In the genomic region with DNA sequence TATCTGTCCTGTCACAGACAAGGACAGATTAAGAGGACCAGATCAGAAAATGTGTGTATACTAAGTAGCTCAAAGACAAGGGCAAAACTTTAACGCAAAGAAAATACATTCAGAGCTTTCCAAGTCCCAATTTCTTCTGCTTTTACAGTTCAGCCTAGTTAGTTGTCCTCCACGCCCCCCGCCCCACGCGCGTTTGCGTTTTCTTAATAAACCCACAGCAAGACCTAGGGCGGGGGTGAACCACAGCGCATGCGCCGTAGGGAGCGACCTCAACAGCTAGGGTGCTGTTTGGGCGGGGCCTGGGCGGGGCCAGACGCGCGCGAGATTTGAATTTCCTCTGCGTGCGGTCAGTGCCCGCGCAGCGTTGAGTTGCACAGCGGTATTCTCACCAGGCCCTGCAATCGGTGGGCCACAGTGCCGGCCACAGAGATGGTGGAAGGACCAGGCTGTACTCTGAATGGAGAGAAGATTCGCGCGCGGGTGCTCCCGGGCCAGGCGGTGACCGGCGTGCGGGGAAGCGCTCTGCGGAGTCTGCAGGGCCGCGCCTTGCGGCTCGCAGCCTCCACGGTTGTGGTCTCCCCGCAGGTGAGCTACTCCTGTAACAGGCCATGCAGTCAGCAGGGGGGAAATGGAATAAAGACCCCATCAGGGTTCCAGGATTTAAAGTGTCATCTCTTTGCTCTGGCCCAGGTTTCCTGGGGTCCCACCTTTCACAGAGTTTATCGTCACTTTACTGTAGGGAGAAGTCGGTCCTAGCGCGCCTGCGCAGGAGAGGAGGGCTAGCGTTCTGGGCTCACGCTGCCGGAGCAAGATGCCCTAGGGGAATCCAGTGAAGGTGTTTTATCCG, we compare ENCODE assay signal across 8 cellular contexts. TPM values are rescaled to one million over a fixed set of nuclear protein-coding genes. Genes with fewer than 3 reads are reported as not detected.
DNase-seq lines count a peak whose midpoint lies in the region; ATAC-seq and TF ChIP-seq lines count a peak whose summit lies in the region.

A gene with protein sequence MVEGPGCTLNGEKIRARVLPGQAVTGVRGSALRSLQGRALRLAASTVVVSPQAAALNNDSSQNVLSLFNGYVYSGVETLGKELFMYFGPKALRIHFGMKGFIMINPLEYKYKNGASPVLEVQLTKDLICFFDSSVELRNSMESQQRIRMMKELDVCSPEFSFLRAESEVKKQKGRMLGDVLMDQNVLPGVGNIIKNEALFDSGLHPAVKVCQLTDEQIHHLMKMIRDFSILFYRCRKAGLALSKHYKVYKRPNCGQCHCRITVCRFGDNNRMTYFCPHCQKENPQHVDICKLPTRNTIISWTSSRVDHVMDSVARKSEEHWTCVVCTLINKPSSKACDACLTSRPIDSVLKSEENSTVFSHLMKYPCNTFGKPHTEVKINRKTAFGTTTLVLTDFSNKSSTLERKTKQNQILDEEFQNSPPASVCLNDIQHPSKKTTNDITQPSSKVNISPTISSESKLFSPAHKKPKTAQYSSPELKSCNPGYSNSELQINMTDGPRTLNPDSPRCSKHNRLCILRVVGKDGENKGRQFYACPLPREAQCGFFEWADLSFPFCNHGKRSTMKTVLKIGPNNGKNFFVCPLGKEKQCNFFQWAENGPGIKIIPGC (plus strand): TSS at position 350 of the 847 bp plus-strand sequence. CDS start 80 bp downstream, at position 430.

- peak within 1 kb of the TSS; percentile 96 for H3K4me3 Mint-ChIP-seq in activated naive CD8-positive, alpha-beta T cell treated with anti-CD3 and anti-CD28 coated beads, Interleukin-2, amount 10 ng/mL, durations not matched to agents 7 days and 5 days

- H3K36me3 Mint-ChIP-seq in activated naive CD8-positive, alpha-beta T cell treated with anti-CD3 and anti-CD28 coated beads, Interleukin-2, amount 10 ng/mL, durations not matched to agents 7 days and 5 days = peaks cover 28% of the 10 kb centered on the region

- peak within 1 kb of the TSS; percentile 97 for H3K9ac ChIP-seq in SU-DHL-6 (ENCODE audit: low read length)

- H3K27me3 ChIP-seq in SU-DHL-6 (ENCODE audit: low read length) = no peaks in the 10 kb centered on the region
- no peaks in the 10 kb centered on the region for H3K27me3 ChIP-seq in heart right ventricle

- H3K4me1 Mint-ChIP-seq in activated naive CD8-positive, alpha-beta T cell treated with anti-CD3 and anti-CD28 coated beads, Interleukin-2, amount 10 ng/mL, durations not matched to agents 7 days and 5 days = peaks cover 35% of the 10 kb centered on the region

- H3K9me3 ChIP-seq in SU-DHL-6 (ENCODE audit: insufficient read depth, low read length) (no peaks in the 10 kb centered on the region), heart right ventricle (no peaks in the 10 kb centered on the region)

- H3K27ac Mint-ChIP-seq in activated naive CD8-positive, alpha-beta T cell treated with anti-CD3 and anti-CD28 coated beads, Interleukin-2, amount 10 ng/mL, durations not matched to agents 7 days and 5 days = peak within 1 kb of the TSS; percentile 99

- H3K27me3 Mint-ChIP-seq in activated naive CD8-positive, alpha-beta T cell treated with anti-CD3 and anti-CD28 coated beads, Interleukin-2, amount 10 ng/mL, durations not matched to agents 7 days and 5 days = no peaks in the 10 kb centered on the region

- H3K36me3 ChIP-seq in SU-DHL-6 (ENCODE audit: low read length) = peaks cover 30% of the 10 kb centered on the region
- no peaks in the 10 kb centered on the region for H3K36me3 ChIP-seq in heart right ventricle

- intact Hi-C loops in heart right ventricle (cut with DNase I) (loop anchor here in 1 of 10 donors (5.0 to 10.0 kb wide), 2 partner anchors 133 to 1115 kb away; partner anchors contain the start of genes AGA and SPATA4), posterior vena cava (cut with DNase I) (no loop called here)

- peaks cover 50% of the 10 kb centered on the region for H3K79me2 ChIP-seq in SU-DHL-6 (ENCODE audit: insufficient read depth, low read length)

- peaks cover 23% of the 10 kb centered on the region; the same call in 1 of the 2 replicates for H4K20me1 ChIP-seq in SU-DHL-6 (ENCODE audit: low read depth, low read length)

- WGBS in heart right ventricle, 2 donors = 0% methylated on average over 52 of the region's 52 CpGs

- H3K4me3 ChIP-seq in GM12865 (ENCODE audit: low read depth, low read length) (peak within 1 kb of the TSS; percentile 67), SU-DHL-6 (ENCODE audit: insufficient read depth, low read length, poor library complexity, severe bottlenecking) (peak within 1 kb of the TSS; percentile 95), heart right ventricle (peak within 1 kb of the TSS in 9 of 10 donors; percentile 45 to 79 (median 63))

- H3K27ac ChIP-seq in SU-DHL-6 (ENCODE audit: low read depth, low read length) = peak within 1 kb of the TSS; percentile 98
- H3K27ac ChIP-seq in heart right ventricle = peak within 1 kb of the TSS in 1 of 10 donors; percentile 64

- no peak for TF ChIP-seq CTCF in GM12865 (IDR thresholded peaks at IDR 0.05; ENCODE audit: insufficient read depth, low read depth, low read length, missing control alignments)
- TF ChIP-seq CTCF in SU-DHL-6 (IDR thresholded peaks at IDR 0.05; ENCODE audit: insufficient read depth, low read length, poor library complexity, severe bottlenecking) = no peak
- no peak for TF ChIP-seq CTCF in heart right ventricle (IDR thresholded peaks at IDR 0.05)

- peak within 1 kb of the TSS; percentile 73 for H2AFZ ChIP-seq in SU-DHL-6 (ENCODE audit: low read depth, low read length, severe bottlenecking)

- no peaks in the 10 kb centered on the region for H3K9me2 ChIP-seq in SU-DHL-6 (replicated peaks; ENCODE audit: insufficient read depth, low read length)

- DNase-seq in GM12865 (ENCODE audit: low read depth) (peak; percentile 95), NCI-H1105 treated with DMSO at 0.1 percent for 48 hours (lab: John Stamatoyannopoulos, UW) (peak; percentile 61), heart right ventricle (peak; percentile 91 to 94), posterior vena cava (ENCODE audit: low spot score) (peak; percentile 97), ureter (ENCODE audit: low spot score) (peak; percentile 85)
- DNase-seq in activated naive CD8-positive, alpha-beta T cell treated with anti-CD3 and anti-CD28 coated beads, Interleukin-2, amount 10 ng/mL, durations not matched to agents 7 days and 5 days = peak; percentile 93

- peaks cover 0 to 33% (median 9%) of the 10 kb centered on the region in 9 donors for H3K4me1 ChIP-seq in heart right ventricle

- peaks cover 1% of the 10 kb centered on the region for H3K9me3 Mint-ChIP-seq in activated naive CD8-positive, alpha-beta T cell treated with anti-CD3 and anti-CD28 coated beads, Interleukin-2, amount 10 ng/mL, durations not matched to agents 7 days and 5 days

- POLR2A ChIA-PET in activated naive CD8-positive, alpha-beta T cell treated with anti-CD3 and anti-CD28 coated beads, Interleukin-2, amount 10 ng/mL, durations not matched to agents 7 days and 5 days (lab: Charles Lee) = interaction anchor here (0.7 to 5.4 kb wide), 7 partner anchors 11 to 132 kb away, joined by 3 to 53 read pairs (median 5); partner anchors contain the start of gene AGA

- ATAC-seq in HG02678 (IDR thresholded peaks at IDR 0.05; ENCODE audit: unreplicated experiment) = peak; percentile 86
- peak; percentile 89 for ATAC-seq in activated naive CD8-positive, alpha-beta T cell treated with anti-CD3 and anti-CD28 coated beads, Interleukin-2, amount 10 ng/mL, durations not matched to agents 7 days and 5 days (ENCODE audit: low read depth)
- peak; percentile 97 to 99 (median 98) for ATAC-seq in heart right ventricle

- peaks cover 16% of the 10 kb centered on the region for H3F3A ChIP-seq in SU-DHL-6 (ENCODE audit: insufficient read depth)

- peak within 1 kb of the TSS; percentile 99 for H3K4me2 ChIP-seq in SU-DHL-6 (ENCODE audit: low read depth, low read length, poor library complexity, severe bottlenecking)

RNA-seq across cellular contexts. Expression of the gene that starts here (rescaled TPM):
- total RNA-seq in activated naive CD8-positive, alpha-beta T cell treated with anti-CD3 and anti-CD28 coated beads, Interleukin-2, amount 10 ng/mL, durations not matched to agents 7 days and 5 days = 10 to 100 TPM; 23.2 to 24.0 TPM
- total RNA-seq in heart right ventricle = under 1 TPM in 6 of 10 donors, not detected in 4; 0.11 to 0.88 (median 0.38) TPM
- polyA plus RNA-seq in heart right ventricle = under 1 TPM in 1 of 2 donors, not detected in 1; 0.03 TPM
- total RNA-seq in posterior vena cava = under 1 TPM; 0.24 to 0.46 TPM
- total RNA-seq in ureter = not detected

Comparison
In these comparisons a context has a peak if more than half of its experiments do, and no peak if none do; other contexts are left out.
1. RNA of the gene that starts here (total RNA-seq): 23.2 to 24.0 TPM in activated naive CD8-positive, alpha-beta T cell treated with anti-CD3 and anti-CD28 coated beads, Interleukin-2, amount 10 ng/mL, durations not matched to agents 7 days and 5 days; 0.24 to 0.46 TPM in posterior vena cava, 0.11 to 0.88 TPM in heart right ventricle and not detected in ureter (single experiment); every median in the first group is over 10 times any median in the second.
2. Peak in DNase-seq, ATAC-seq and H3K4me3 ChIP-seq in heart right ventricle; RNA of the gene not detected or under 1 TPM.
3. Peak in DNase-seq in posterior vena cava; RNA of the gene not detected or under 1 TPM.
4. Peak in DNase-seq in ureter; RNA of the gene not detected or under 1 TPM.
5. Peak in every context shown above with its lines, with median percentiles within 50 percentile points of each other: DNase-seq, H3K4me3 ChIP-seq and ATAC-seq.